10 cellular contexts compared by ENCODE assay signal in the genomic region with DNA sequence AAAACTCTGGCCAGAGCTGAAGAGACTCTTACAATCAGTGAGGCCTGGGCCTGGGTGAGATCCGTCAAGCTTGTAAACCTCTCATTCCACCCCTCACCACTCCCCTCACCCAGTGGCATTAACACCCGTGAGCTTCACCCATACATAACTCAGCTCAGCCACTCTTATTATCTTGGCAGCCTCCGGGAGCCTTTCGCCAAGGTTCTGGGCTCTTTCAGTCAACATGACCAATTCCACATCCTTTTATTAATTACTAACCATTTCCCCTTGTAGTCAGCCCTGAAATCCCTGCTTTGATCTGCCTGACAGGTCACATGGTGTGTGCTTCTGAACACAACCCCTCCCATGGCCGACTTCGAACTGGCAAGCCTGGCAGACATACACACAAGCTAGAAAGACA.
DNase-seq lines count a peak whose midpoint lies in the region; ATAC-seq, FAIRE-seq and TF ChIP-seq lines count a peak whose summit lies in the region.
"Had no signal": no experiment of that assay in that cellular context is flagged by ENCODE, and none has a peak within 500 bp of the region (broad histone marks: within the 10 kb centered on the region; RNA-seq: fewer than 3 reads in every experiment).

No MANE protein-coding gene starts in this region.

- H3K36me3 ChIP-seq in MG63 (no peaks in the 10 kb centered on the region), bronchial epithelial cell (ENCODE audit: control insufficient read depth, insufficient read depth, low read length) (no peaks in the 10 kb centered on the region)

- H3K4me3 ChIP-seq in MG63 (no peak overlapping the region), bronchial epithelial cell (ENCODE audit: low read depth, low read length) (no peak overlapping the region)
- H3K4me3 ChIP-seq: GM12878 had no signal

- TF ChIP-seq CTCF in Calu3 (IDR thresholded peaks at IDR 0.05; ENCODE audit: unreplicated experiment) (no peak), bronchial epithelial cell (IDR thresholded peaks at IDR 0.05; ENCODE audit: insufficient read depth, low read length, severe bottlenecking) (no peak), progenitor cell of endocrine pancreas (IDR thresholded peaks at IDR 0.05; ENCODE audit: unreplicated experiment) (no peak)

- no peaks in the 10 kb centered on the region for H3K27me3 Mint-ChIP-seq in Calu3 (ENCODE audit: unreplicated experiment)
- peaks cover 7% of the 10 kb centered on the region for H3K27me3 Mint-ChIP-seq in progenitor cell of endocrine pancreas
- peaks cover 41% of the 10 kb centered on the region for H3K27me3 Mint-ChIP-seq in stimulated activated memory B cell treated with anti-CD40 and anti-IgM and Interleukin-4, amounts not matched to agents 10 μg/mL and 1 μg/mL and 100 μg/mL, for 72 hours

- H3K4me3 Mint-ChIP-seq in Calu3 (ENCODE audit: low read depth, unreplicated experiment) (no peak overlapping the region), progenitor cell of endocrine pancreas (ENCODE audit: low read depth) (no peak overlapping the region)
- H3K4me3 Mint-ChIP-seq in stimulated activated memory B cell treated with anti-CD40 and anti-IgM and Interleukin-4, amounts not matched to agents 10 μg/mL and 1 μg/mL and 100 μg/mL, for 72 hours, result no peak overlapping the region

- DNase-seq in Calu3 (peak; percentile 65), MG63 (peak; percentile 69), bronchial epithelial cell (ENCODE audit: low read depth) (peak; percentile 49), progenitor cell of endocrine pancreas (ENCODE audit: low spot score, unreplicated experiment) (no peak), NCI-H2107 treated with DMSO at 0.1 percent for 48 hours (lab: John Stamatoyannopoulos, UW; ENCODE audit: unreplicated experiment) (no peak), NCI-H1105 treated with DMSO at 0.1 percent for 48 hours (lab: John Stamatoyannopoulos, UW) (no peak)
- DNase-seq: stimulated activated CD4-positive, alpha-beta T cell treated with anti-CD3 and anti-CD28 coated beads, Interleukin-12 subunit alpha, Interleukin-12 subunit beta, amount 100 ng/mL, for 4 hours had no signal

- FAIRE-seq in bronchial epithelial cell (lab: Jason Lieb, UNC), result no peak
- FAIRE-seq: GM12878 had no signal

- H3K36me3 Mint-ChIP-seq in Calu3 (ENCODE audit: insufficient read depth, unreplicated experiment) (peaks cover 11% of the 10 kb centered on the region), progenitor cell of endocrine pancreas (ENCODE audit: insufficient read depth) (no peaks in the 10 kb centered on the region)
- H3K36me3 Mint-ChIP-seq in stimulated activated memory B cell treated with anti-CD40 and anti-IgM and Interleukin-4, amounts not matched to agents 10 μg/mL and 1 μg/mL and 100 μg/mL, for 72 hours, result no peaks in the 10 kb centered on the region

- peak overlapping the region; percentile 94 for H3K27ac Mint-ChIP-seq in Calu3 (ENCODE audit: unreplicated experiment)
- peak overlapping the region; percentile 69 for H3K27ac Mint-ChIP-seq in progenitor cell of endocrine pancreas
- H3K27ac Mint-ChIP-seq in stimulated activated memory B cell treated with anti-CD40 and anti-IgM and Interleukin-4, amounts not matched to agents 10 μg/mL and 1 μg/mL and 100 μg/mL, for 72 hours, result no peak overlapping the region

- H3K9me3 Mint-ChIP-seq in Calu3 (ENCODE audit: low read depth, unreplicated experiment) (no peaks in the 10 kb centered on the region), progenitor cell of endocrine pancreas (ENCODE audit: low read depth) (no peaks in the 10 kb centered on the region)
- H3K9me3 Mint-ChIP-seq in stimulated activated memory B cell treated with anti-CD40 and anti-IgM and Interleukin-4, amounts not matched to agents 10 μg/mL and 1 μg/mL and 100 μg/mL, for 72 hours, result peaks cover 3% of the 10 kb centered on the region

- no peaks in the 10 kb centered on the region for H3K27me3 ChIP-seq in MG63
- H3K27me3 ChIP-seq in bronchial epithelial cell (ENCODE audit: control insufficient read depth, insufficient read depth, low read length), result no peaks in the 10 kb centered on the region

- no peaks in the 10 kb centered on the region for H3K9me3 ChIP-seq in MG63

- no TSS peak for BruUV-seq in Calu3 (replicated peaks; lab: Mats Ljungman, UMichigan)

- CTCF ChIA-PET in Calu3 (lab: Charles Lee), result interaction anchor here (0.6 kb wide), 1 partner anchor 32 kb away, joined by 4 read pairs; no protein-coding TSS in a partner anchor

- intact Hi-C loops in Calu3 (cut with micrococcal nuclease; ENCODE audit: unreplicated experiment), result no loop called here

- ATAC-seq in stimulated activated memory B cell treated with anti-CD40 and anti-IgM and Interleukin-4, amounts not matched to agents 10 μg/mL and 1 μg/mL and 100 μg/mL, for 72 hours, result no peak
- ATAC-seq in HG02970 (IDR thresholded peaks at IDR 0.05; ENCODE audit: low FRiP score, unreplicated experiment), result no peak
- ATAC-seq: GM12878 had no signal

- H3K4me1 Mint-ChIP-seq in Calu3 (ENCODE audit: low read depth, unreplicated experiment) (peaks cover 32% of the 10 kb centered on the region), progenitor cell of endocrine pancreas (ENCODE audit: low read depth) (no peaks in the 10 kb centered on the region)
- no peaks in the 10 kb centered on the region for H3K4me1 Mint-ChIP-seq in stimulated activated memory B cell treated with anti-CD40 and anti-IgM and Interleukin-4, amounts not matched to agents 10 μg/mL and 1 μg/mL and 100 μg/mL, for 72 hours

Comparison
In these comparisons a context has a peak if more than half of its experiments do, and no peak if none do; other contexts are left out.
1. DNase-seq: peak in Calu3 (single experiment), MG63 (single experiment) and bronchial epithelial cell (single experiment); none in progenitor cell of endocrine pancreas (single experiment), NCI-H2107 treated with DMSO at 0.1 percent for 48 hours (single experiment) and NCI-H1105 treated with DMSO at 0.1 percent for 48 hours (single experiment).